ENCODE assay signal across 8 cellular contexts in the genomic region with DNA sequence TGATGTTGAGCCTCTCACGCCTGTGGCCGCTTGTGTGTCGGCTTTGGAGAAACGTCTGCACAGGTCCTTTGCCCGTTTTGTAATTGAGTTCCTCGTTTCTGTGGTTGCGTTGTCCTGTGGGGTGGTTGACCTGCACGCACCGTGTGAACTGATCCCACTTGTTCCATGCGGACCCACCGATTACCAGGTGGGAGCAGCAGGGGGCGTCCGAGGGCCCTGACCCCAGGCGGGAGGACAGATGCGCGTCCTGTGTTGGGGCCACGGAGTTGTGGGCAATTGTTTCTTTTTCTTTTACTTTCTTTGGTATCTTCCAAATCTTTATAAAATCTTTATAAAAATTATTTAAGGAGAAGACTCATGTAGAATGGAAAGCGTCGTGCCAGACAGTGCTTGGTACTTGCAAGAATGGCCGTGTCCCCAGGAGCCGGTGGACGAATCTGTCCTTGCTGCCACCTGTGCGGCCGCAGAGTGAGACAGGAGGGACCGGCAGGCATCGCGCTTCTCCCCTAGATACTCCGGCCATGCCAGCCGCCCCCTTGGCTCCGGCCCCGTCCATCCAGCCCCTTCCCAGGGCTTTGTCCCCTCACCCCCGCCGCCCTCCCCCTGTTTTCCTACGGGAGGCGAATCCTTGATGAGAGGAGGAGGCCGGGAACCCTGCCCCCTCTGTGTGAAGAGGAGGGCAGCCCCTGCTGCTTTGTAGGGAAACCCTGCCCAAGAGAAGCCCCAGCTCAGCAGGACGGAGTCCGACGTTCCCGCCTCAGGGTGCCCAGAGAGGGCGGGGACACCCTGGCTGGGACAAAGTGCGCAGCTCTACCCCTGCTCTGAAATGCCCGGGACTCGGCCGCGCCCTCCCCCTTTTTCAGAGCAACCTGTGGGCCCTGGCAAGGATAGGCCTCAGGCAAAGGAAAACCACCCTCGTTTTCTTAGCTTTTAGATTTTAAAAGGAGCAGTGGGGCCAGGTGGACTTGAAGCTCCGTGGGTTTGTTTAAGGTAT.
A peak's percentile ranks its signal among the peaks of the same experiment; 100 is the strongest.
DNase-seq lines count a peak whose midpoint lies in the region; ATAC-seq and TF ChIP-seq lines count a peak whose summit lies in the region.

No MANE protein-coding gene starts in this region.

- DNase-seq in T-helper 2 cell treated with Interferon-gamma antibody and Interleukin-4, amounts not matched to agents 5 μg/mL and 100 μg/mL, for 36 hours (ENCODE audit: low spot score), result peak; percentile 10
- DNase-seq in central memory CD4-positive, alpha-beta T cell, result peak; percentile 9
- peak; percentile 80 for DNase-seq in medulla oblongata (ENCODE audit: extremely low spot score)
- DNase-seq in stimulated activated naive CD8-positive, alpha-beta T cell treated with anti-CD3 and anti-CD28 coated beads, Interleukin-15, amount 100 ng/mL, for 72 hours, result peak; percentile 31 to 45
- DNase-seq in GM19240 (ENCODE audit: insufficient read length, low spot score), result no peak
- no peak for DNase-seq in T1000 (lab: John Stamatoyannopoulos, UW)

- H3K4me3 Mint-ChIP-seq in T-helper 2 cell treated with Interferon-gamma antibody and Interleukin-4, amounts not matched to agents 5 μg/mL and 100 μg/mL, for 36 hours, result no peak overlapping the region
- no peak overlapping the region for H3K4me3 Mint-ChIP-seq in stimulated activated naive CD8-positive, alpha-beta T cell treated with anti-CD3 and anti-CD28 coated beads, Interleukin-15, amount 100 ng/mL, for 72 hours

- no peaks in the 10 kb centered on the region for H3K9me3 Mint-ChIP-seq in T-helper 2 cell treated with Interferon-gamma antibody and Interleukin-4, amounts not matched to agents 5 μg/mL and 100 μg/mL, for 36 hours
- H3K9me3 Mint-ChIP-seq in stimulated activated naive CD8-positive, alpha-beta T cell treated with anti-CD3 and anti-CD28 coated beads, Interleukin-15, amount 100 ng/mL, for 72 hours, result no peaks in the 10 kb centered on the region

- no peaks in the 10 kb centered on the region for H3K4me1 Mint-ChIP-seq in T-helper 2 cell treated with Interferon-gamma antibody and Interleukin-4, amounts not matched to agents 5 μg/mL and 100 μg/mL, for 36 hours (ENCODE audit: low read depth)
- H3K4me1 Mint-ChIP-seq in stimulated activated naive CD8-positive, alpha-beta T cell treated with anti-CD3 and anti-CD28 coated beads, Interleukin-15, amount 100 ng/mL, for 72 hours, result peaks cover 6% of the 10 kb centered on the region

- H3K27me3 Mint-ChIP-seq in T-helper 2 cell treated with Interferon-gamma antibody and Interleukin-4, amounts not matched to agents 5 μg/mL and 100 μg/mL, for 36 hours (ENCODE audit: low read depth), result no peaks in the 10 kb centered on the region
- no peaks in the 10 kb centered on the region for H3K27me3 Mint-ChIP-seq in stimulated activated naive CD8-positive, alpha-beta T cell treated with anti-CD3 and anti-CD28 coated beads, Interleukin-15, amount 100 ng/mL, for 72 hours

- peak; percentile 59; the same call in 2 of the 3 replicates for TF ChIP-seq CTCF in GM12872 (IDR thresholded peaks at IDR 0.05; ENCODE audit: insufficient read depth, low read depth, low read length)

- no peaks in the 10 kb centered on the region for H3K36me3 Mint-ChIP-seq in T-helper 2 cell treated with Interferon-gamma antibody and Interleukin-4, amounts not matched to agents 5 μg/mL and 100 μg/mL, for 36 hours (ENCODE audit: low read depth)

- no peak for ATAC-seq in stimulated activated naive CD8-positive, alpha-beta T cell treated with anti-CD3 and anti-CD28 coated beads, Interleukin-15, amount 100 ng/mL, for 72 hours
- ATAC-seq in HG02610 (IDR thresholded peaks at IDR 0.05; ENCODE audit: unreplicated experiment), result no peak

- no peak overlapping the region for H3K27ac Mint-ChIP-seq in T-helper 2 cell treated with Interferon-gamma antibody and Interleukin-4, amounts not matched to agents 5 μg/mL and 100 μg/mL, for 36 hours
- H3K27ac Mint-ChIP-seq in stimulated activated naive CD8-positive, alpha-beta T cell treated with anti-CD3 and anti-CD28 coated beads, Interleukin-15, amount 100 ng/mL, for 72 hours, result no peak overlapping the region

Comparison
In these comparisons a context has a peak if more than half of its experiments do, and no peak if none do; other contexts are left out.
1. DNase-seq: peak in T-helper 2 cell treated with Interferon-gamma antibody and Interleukin-4, amounts not matched to agents 5 μg/mL and 100 μg/mL, for 36 hours (single experiment), central memory CD4-positive, alpha-beta T cell (single experiment), medulla oblongata (single experiment) and stimulated activated naive CD8-positive, alpha-beta T cell treated with anti-CD3 and anti-CD28 coated beads, Interleukin-15, amount 100 ng/mL, for 72 hours (2 of 2); none in GM19240 (single experiment) and T1000 (single experiment).